ENCODE assay signal across 10 cellular contexts in genomic region chr1:197178998-197179397, GRCh38. TPM values are rescaled to one million over a fixed set of nuclear protein-coding genes. Genes with fewer than 3 reads are reported as not detected.
DNase-seq lines count a peak whose midpoint lies in the region; ATAC-seq and TF ChIP-seq lines count a peak whose summit lies in the region.
"Had no signal": no experiment of that assay in that cellular context is flagged by ENCODE, and none has a peak within 500 bp of the region (broad histone marks: within the 10 kb centered on the region; RNA-seq: fewer than 3 reads in every experiment).

No MANE protein-coding gene starts in this region.

- H3K4me3 ChIP-seq in adrenal gland = no peak overlapping the region
- no peak overlapping the region for H3K4me3 ChIP-seq in tibial nerve
- H3K4me3 ChIP-seq: lung had no signal

- H3K4me1 ChIP-seq in adrenal gland (replicated peaks in 1 of 2) = peaks cover 0 to 9% of the 10 kb centered on the region in 2 donors
- no peaks in the 10 kb centered on the region for H3K4me1 ChIP-seq in tibial nerve

- H3K27me3 ChIP-seq in adrenal gland (no peaks in the 10 kb centered on the region), tibial nerve (no peaks in the 10 kb centered on the region)

- no peak for TF ChIP-seq CTCF in adrenal gland (IDR thresholded peaks at IDR 0.05)
- no peak for TF ChIP-seq CTCF in tibial nerve (IDR thresholded peaks at IDR 0.05)

- TF ChIP-seq EP300 in tibial nerve (IDR thresholded peaks at IDR 0.05) = no peak

- TF ChIP-seq POLR2A in adrenal gland (IDR thresholded peaks at IDR 0.05) (no peak), tibial nerve (IDR thresholded peaks at IDR 0.05) (no peak)

- H3K36me3 ChIP-seq in adrenal gland (replicated peaks in 1 of 2) (peaks cover 0 to 28% of the 10 kb centered on the region in 2 donors), tibial nerve (peaks cover 0 to 63% (median 7%) of the 10 kb centered on the region in 3 donors)

- H3K27ac ChIP-seq in adrenal gland (no peak overlapping the region), tibial nerve (no peak overlapping the region)

- ATAC-seq in GM19043 (IDR thresholded peaks at IDR 0.05; ENCODE audit: low read depth, unreplicated experiment) (peak; percentile 55), HG03159 (IDR thresholded peaks at IDR 0.05; ENCODE audit: unreplicated experiment) (peak; percentile 56)

- 36 to 77% (median 59%) methylated on average over 1 of the region's 1 CpG for WGBS in adrenal gland, 4 donors
- WGBS in tibial nerve, 2 donors = 50 to 54% methylated on average over 1 of the region's 1 CpG

- peak; percentile 69 for DNase-seq in A172 (ENCODE audit: low spot score)
- peak; percentile 49 for DNase-seq in astrocyte of the hippocampus (ENCODE audit: low read depth, low spot score)
- no peak for DNase-seq in adrenal gland
- DNase-seq in tibial nerve (ENCODE audit: low spot score in 2 of 2) = no peak
- DNase-seq in NCI-H128 (lab: John Stamatoyannopoulos, UW; ENCODE audit: unreplicated experiment) = no peak
- no peak for DNase-seq in occipital lobe (lab: John Stamatoyannopoulos, UW)
- DNase-seq: C1 segment of cervical spinal cord had no signal

- H3K9me3 ChIP-seq in adrenal gland (replicated peaks in 1 of 3) (no peaks in the 10 kb centered on the region), tibial nerve (no peaks in the 10 kb centered on the region)

- intact Hi-C loops in adrenal gland (cut with DNase I) = no loop called here

RNA-seq across cellular contexts. Expression of gene ZBTB41, which starts 22.1 kb away (rescaled TPM):
- total RNA-seq in A172 (2014; rRNA removed; shearing (Covaris generic)) = 20.5 and 22.7 TPM in 2 replicates
- total RNA-seq in adrenal gland (10 to 100 TPM in 6 of 8 donors, 1 to 10 TPM in 2; 6.9 to 19.6 (median 12.3) TPM), tibial nerve (10 to 100 TPM in 3 of 4 donors, 1 to 10 TPM in 1; 9.3 to 18.1 (median 13.3) TPM), occipital lobe (114 TPM)
- 10 to 100 TPM in 1 of 3 donors, 1 to 10 TPM in 2; 1.8 to 11.3 (median 2.2) TPM for polyA plus RNA-seq in adrenal gland

RNA-seq across cellular contexts. Expression of gene ASPM, which starts 32.5 kb away (rescaled TPM):
- 77.6 and 80.0 TPM in 2 replicates for total RNA-seq in A172 (2014; rRNA removed; shearing (Covaris generic))
- total RNA-seq in adrenal gland (1 to 10 TPM in 3 of 8 donors, under 1 TPM in 5; 0.25 to 2.1 (median 0.87) TPM), tibial nerve (under 1 TPM in 3 of 4 donors, not detected in 1; 0.22 to 0.60 (median 0.59) TPM), occipital lobe (8.9 TPM)
- polyA plus RNA-seq in adrenal gland = under 1 TPM; 0.08 to 0.70 (median 0.10) TPM

Comparison
In these comparisons a context has a peak if more than half of its experiments do, and no peak if none do; other contexts are left out.
1. DNase-seq: peak in A172 (single experiment) and astrocyte of the hippocampus (single experiment); none in adrenal gland (0 of 7), tibial nerve (0 of 2), NCI-H128 (single experiment) and occipital lobe (single experiment).